ENCODE assay signal across 1 cellular context in genomic region chr2:131527131-131528001, GRCh38.
TF ChIP-seq lines count a peak whose summit lies in the region.

CCDC74A (plus strand) TSS chr2:131527888; CDS start chr2:131527971, 83 bp downstream.

TF ChIP-seq in H1, 55 proteins besides CTCF, POLR2A, EP300 and RAD21:
- TF ChIP-seq ASH2L (IDR thresholded peaks at IDR 0.05; ENCODE audit: low read length), result peak; percentile 17
